Comparison of ENCODE assay signal across 12 cellular contexts in genomic region chr20:62644044-62644795, GRCh38. TPM values are rescaled to one million over a fixed set of nuclear protein-coding genes. Genes with fewer than 3 reads are reported as not detected.
DNase-seq lines count a peak whose midpoint lies in the region; ATAC-seq, FAIRE-seq and TF ChIP-seq lines count a peak whose summit lies in the region.
"Had no signal": no experiment of that assay in that cellular context is flagged by ENCODE, and none has a peak within 500 bp of the region (broad histone marks: within the 10 kb centered on the region; RNA-seq: fewer than 3 reads in every experiment).

No MANE protein-coding gene starts in this region.

- peaks cover 0 to 70% (median 38%) of the 10 kb centered on the region in 12 donors for H3K4me1 ChIP-seq in heart left ventricle
- peaks cover 18 to 30% of the 10 kb centered on the region in 2 donors for H3K4me1 ChIP-seq in kidney (ENCODE audit: control insufficient read depth in 1 of 2, insufficient read depth in 1 of 2, low read depth in 1 of 2, low read length in 2 of 2)
- H3K4me1 ChIP-seq in tibial artery: peaks cover 0 to 37% (median 20%) of the 10 kb centered on the region in 4 donors

- CTCF ChIA-PET in RWPE1 (lab: Yijun Ruan, JAX): interaction anchor here (0.6 to 2.4 kb wide), 10 partner anchors 8 to 576 kb away, joined by 3 to 11 read pairs (median 4); no protein-coding TSS in a partner anchor

- peaks cover 0 to 35% (median 8%) of the 10 kb centered on the region in 9 donors for H3K27me3 ChIP-seq in heart left ventricle
- peaks cover 0 to 81% of the 10 kb centered on the region in 2 donors for H3K27me3 ChIP-seq in tibial artery

- ATAC-seq in heart left ventricle (no peak), Right ventricle myocardium superior (ENCODE audit: poor library complexity) (no peak)

- no peaks in the 10 kb centered on the region for H3K36me3 ChIP-seq in heart left ventricle
- no peaks in the 10 kb centered on the region for H3K36me3 ChIP-seq in kidney (ENCODE audit: control insufficient read depth in 1 of 2, insufficient read depth in 2 of 2, low read length in 2 of 2)
- H3K36me3 ChIP-seq in tibial artery: no peaks in the 10 kb centered on the region
- H3K36me3 ChIP-seq: cardiac muscle cell had no signal

- TF ChIP-seq CTCF in heart left ventricle (IDR thresholded peaks at IDR 0.05): no peak
- TF ChIP-seq CTCF in RWPE1 (conservative IDR thresholded peaks at IDR 0.05; ENCODE audit: low read depth): no peak
- no peak for TF ChIP-seq CTCF in kidney (IDR thresholded peaks at IDR 0.05; ENCODE audit: borderline replicate concordance, extremely low read depth, insufficient read depth)
- TF ChIP-seq CTCF in tibial artery (IDR thresholded peaks at IDR 0.05): no peak

- FAIRE-seq in kidney (lab: Jason Lieb, UNC): no peak

- peak in 2 of 5 donors; percentile 26 to 27 for DNase-seq in heart left ventricle
- DNase-seq in Right ventricle myocardium superior: no peak
- no peak for DNase-seq in RWPE1 (ENCODE audit: low spot score)
- peak; percentile 93 for DNase-seq in kidney
- DNase-seq in tibial artery: no peak
- DNase-seq in NCI-H510A (lab: John Stamatoyannopoulos, UW): no peak
- no peak for DNase-seq in stimulated activated naive CD4-positive, alpha-beta T cell treated with Interleukin-2 at 50 U/mL for 16 hours (lab: John Stamatoyannopoulos, UW)
- DNase-seq in NCI-H1694 treated with DMSO at 0.1 percent for 48 hours (lab: John Stamatoyannopoulos, UW): no peak
- DNase-seq: activated CD4-positive, CD25-positive, alpha-beta regulatory T cell treated with anti-CD3 and anti-CD28 coated beads, Interleukin-2, amount 50 U/mL, for 72 hours; KBM-7; nucleus accumbens had no signal

- H3K4me3 ChIP-seq in heart left ventricle (peak overlapping the region in 9 of 12 donors; percentile 62 to 82 (median 71)), kidney (ENCODE audit: low read length in 2 of 2) (peak overlapping the region in 1 of 2 donors; percentile 50), tibial artery (peak overlapping the region; percentile 41 to 50)
- H3K4me3 ChIP-seq: cardiac muscle cell had no signal

- 79 to 87% (median 83%) methylated on average over 21 to 23 of the region's 23 CpGs for WGBS in heart left ventricle, 4 donors

- H3K9ac ChIP-seq in kidney (ENCODE audit: low read length in 2 of 2): peak overlapping the region in 1 of 2 donors; percentile 48

- H3K9me3 ChIP-seq in heart left ventricle (no peaks in the 10 kb centered on the region), kidney (ENCODE audit: control insufficient read depth in 1 of 2, low read length in 2 of 2) (no peaks in the 10 kb centered on the region), tibial artery (no peaks in the 10 kb centered on the region)

- no peak for TF ChIP-seq POLR2A in heart left ventricle (IDR thresholded peaks at IDR 0.05)

- POLR2A ChIA-PET in RWPE1 (lab: Yijun Ruan, JAX; ENCODE audit: low non-redundant PET): interaction anchor here (1.0 to 2.5 kb wide), 2 partner anchors 8 to 21 kb away, joined by 4 to 13 read pairs; no protein-coding TSS in a partner anchor

- peak overlapping the region in 7 of 12 donors; percentile 46 to 82 (median 78) for H3K27ac ChIP-seq in heart left ventricle
- H3K27ac ChIP-seq in RWPE1: peak overlapping the region; percentile 98
- H3K27ac ChIP-seq in kidney (ENCODE audit: low read depth in 2 of 2, low read length in 2 of 2): peak overlapping the region; percentile 33 to 71
- H3K27ac ChIP-seq in tibial artery: no peak overlapping the region
- H3K27ac ChIP-seq: cardiac muscle cell had no signal

- intact Hi-C loops in heart left ventricle (cut with DNase I) (no loop called here), Right ventricle myocardium superior (cut with DNase I) (no loop called here), kidney (cut with DNase I) (no loop called here), tibial artery (cut with DNase I; ENCODE audit: low total_unique reads) (no loop called here)

RNA-seq across cellular contexts. Expression of gene SLCO4A1, which starts 1.9 kb away (rescaled TPM):
- 10 to 100 TPM in 5 of 9 donors, 1 to 10 TPM in 3, under 1 TPM in 1; 1.00 to 54.0 (median 10.4) TPM for total RNA-seq in heart left ventricle
- polyA plus RNA-seq in heart left ventricle: 10 to 100 TPM; 14.5 to 24.4 TPM
- 12.1 TPM for total RNA-seq in Right ventricle myocardium superior
- total RNA-seq in kidney: 80.3 TPM
- polyA plus RNA-seq in kidney (ENCODE audit: insufficient read depth, low read depth, low replicate concordance): 12.4 TPM

Comparison
In these comparisons a context has a peak if more than half of its experiments do, and no peak if none do; other contexts are left out.
1. H3K27ac ChIP-seq: peak in heart left ventricle (7 of 12), RWPE1 (single experiment) and kidney (2 of 2); none in tibial artery (0 of 2).